Comparison of ENCODE assay signal across 27 cellular contexts in the genomic region with DNA sequence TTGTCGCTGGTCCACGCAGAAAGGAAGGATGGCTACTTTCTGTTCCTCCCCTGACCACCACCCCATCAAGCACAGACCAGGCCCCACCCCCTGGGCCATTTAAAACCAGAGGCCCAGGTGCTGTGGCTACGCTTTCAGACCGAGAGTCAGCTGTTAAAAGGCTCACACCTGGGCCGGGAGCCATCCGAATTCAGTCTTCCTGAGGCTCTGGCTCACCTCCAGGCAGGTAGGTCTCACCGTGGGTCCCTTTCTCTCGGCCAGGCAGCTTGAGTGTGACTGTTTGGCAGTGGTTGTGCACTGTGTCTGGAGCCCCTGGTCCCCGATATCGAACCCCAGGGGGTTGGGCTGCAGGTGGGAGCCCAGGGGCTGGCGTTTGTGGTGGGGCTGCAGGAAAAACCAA. TPM values are rescaled to one million over a fixed set of nuclear protein-coding genes. Genes with fewer than 3 reads are reported as not detected.
"Had no signal": no experiment of that assay in that cellular context is flagged by ENCODE, and none has a peak within 500 bp of the region (broad histone marks: within the 10 kb centered on the region; RNA-seq: fewer than 3 reads in every experiment).

No MANE protein-coding gene starts in this region.

- H3K4me1 ChIP-seq: SJCRH30 had no signal

- H3K27ac Mint-ChIP-seq: IgD-negative memory B cell had no signal

- H3K27ac ChIP-seq: KMS-11, SJCRH30 had no signal

- H3K36me3 ChIP-seq: SJCRH30 had no signal

- H3K4me3 ChIP-seq: K562, SJCRH30 had no signal

- ATAC-seq: HepG2, K562, Panc1, PC-3, Right ventricle myocardium inferior, SK-N-SH treated with all-trans-retinoic acid at 6 μM for 48 hours had no signal

- DNase-seq: Kasumi-1; MM.1S; NCI-H1092 treated with DMSO at 0.1 percent for 48 hours; NCI-H1417 treated with DMSO at 0.1 percent for 48 hours; NCI-H146; NCI-H1694 treated with DMSO at 0.1 percent for 48 hours; NCI-H1930; NCI-H2081; NCI-H2107; NCI-H2227 treated with DMSO at 0.1 percent for 48 hours; NCI-H524; NCI-H526 treated with DMSO at 0.1 percent for 48 hours; NCI-H748 treated with DMSO at 0.1 percent for 48 hours; NK-92 treated with Interleukin-12 subunit alpha and Interleukin-12 subunit beta, amount 100 ng/mL, for 24 hours; PC-3; SHP77 treated with DMSO at 0.1 percent for 48 hours; SJCRH30; T-helper 1 cell had no signal

RNA-seq across cellular contexts. Expression of a gene that starts 7.2 kb away (rescaled TPM):
- total RNA-seq: NCI-H460, OCI-LY7, PC-3, Right ventricle myocardium inferior had no signal
- polyA plus RNA-seq: IgD-negative memory B cell had no signal
